In the genomic region with DNA sequence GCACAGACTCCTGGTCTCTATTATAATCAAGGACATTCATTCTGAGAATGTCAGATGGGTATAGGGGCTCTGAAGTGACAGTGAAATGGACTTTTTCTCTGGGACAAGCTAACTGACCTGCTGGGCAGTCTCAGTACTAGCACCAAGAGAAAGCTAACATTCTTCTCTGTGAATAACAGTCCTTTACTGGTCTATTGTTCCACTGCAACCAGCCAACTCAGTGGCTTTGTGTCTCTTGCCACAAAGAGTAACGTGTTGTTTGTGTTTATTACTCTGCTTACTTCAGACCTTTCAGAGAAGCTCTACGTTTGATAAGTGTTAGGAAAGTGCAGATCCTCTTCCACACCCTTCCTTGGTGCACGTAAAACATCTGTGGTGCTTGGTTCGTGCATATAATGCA, we compare ENCODE assay signal across 19 cellular contexts.
DNase-seq lines count a peak whose midpoint lies in the region; ATAC-seq and TF ChIP-seq lines count a peak whose summit lies in the region.
"Had no signal": no experiment of that assay in that cellular context is flagged by ENCODE, and none has a peak within 500 bp of the region (broad histone marks: within the 10 kb centered on the region; RNA-seq: fewer than 3 reads in every experiment).

No MANE protein-coding gene starts in this region.

- intact Hi-C loops in natural killer cell (cut with micrococcal nuclease), result loop anchor here (10.0 kb wide), 1 partner anchor 62 kb away; no protein-coding TSS in a partner anchor

- no peaks in the 10 kb centered on the region for H3K27me3 ChIP-seq in layer of hippocampus (ENCODE audit: control insufficient read depth, insufficient read depth, low read length)

- H3K36me3 Mint-ChIP-seq in HFFc6 (ENCODE audit: low read depth), result peaks cover 22% of the 10 kb centered on the region
- H3K36me3 Mint-ChIP-seq in natural killer cell, result peaks cover 38% of the 10 kb centered on the region

- no peaks in the 10 kb centered on the region for H3K9me3 Mint-ChIP-seq in HFFc6
- no peaks in the 10 kb centered on the region for H3K9me3 Mint-ChIP-seq in natural killer cell

- no peak for DNase-seq in HFFc6
- peak in 8 of 61 donors; percentile 2 to 33 (median 9) for DNase-seq in caudate nucleus (lab: John Stamatoyannopoulos, UW)
- DNase-seq in superior temporal gyrus (ENCODE audit: extremely low spot score), result peak; percentile 86
- no peak for DNase-seq in cortex of kidney (lab: John Stamatoyannopoulos, UW)
- no peak for DNase-seq in natural killer cell
- no peak for DNase-seq in SKM-1 (lab: John Stamatoyannopoulos, UW; ENCODE audit: unreplicated experiment)
- DNase-seq: Caco-2; DMS153; MV-4-11; NCI-H1417; NCI-H187 treated with DMSO at 0.1 percent for 48 hours; NCI-H69; NK-92 treated with Interleukin-12 subunit alpha and Interleukin-12 subunit beta, amount 100 ng/mL, for 24 hours; OCI-M1; SIG-M5 had no signal

- ATAC-seq in HG02840 (IDR thresholded peaks at IDR 0.05; ENCODE audit: low FRiP score, unreplicated experiment) (no peak), natural killer cell (no peak)
- ATAC-seq: K562 had no signal

- TF ChIP-seq CTCF in HFFc6 (IDR thresholded peaks at IDR 0.05), result no peak
- TF ChIP-seq CTCF in natural killer cell (IDR thresholded peaks at IDR 0.05), result no peak

- H3K27ac Mint-ChIP-seq in HFFc6, result peak overlapping the region; percentile 57; the same call in 1 of the 2 replicates
- no peak overlapping the region for H3K27ac Mint-ChIP-seq in natural killer cell

- H3K4me3 Mint-ChIP-seq in HFFc6, result no peak overlapping the region
- no peak overlapping the region for H3K4me3 Mint-ChIP-seq in natural killer cell

- peaks cover 53% of the 10 kb centered on the region for H3K4me1 Mint-ChIP-seq in HFFc6 (ENCODE audit: low read depth)
- H3K4me1 Mint-ChIP-seq in natural killer cell, result no peaks in the 10 kb centered on the region

- peaks cover 2% of the 10 kb centered on the region; the same call in 1 of the 2 replicates for H3K27me3 Mint-ChIP-seq in HFFc6 (ENCODE audit: insufficient read depth)
- H3K27me3 Mint-ChIP-seq in natural killer cell (ENCODE audit: low read depth in 2 of 2), result peaks cover 43 to 73% of the 10 kb centered on the region in 2 donors

- H3K27ac ChIP-seq in caudate nucleus (ENCODE audit: low read depth, low read length) (peak overlapping the region; percentile 40), layer of hippocampus (ENCODE audit: low read depth, low read length) (peak overlapping the region; percentile 54)
- H3K27ac ChIP-seq: A549 had no signal
